Comparison of ENCODE assay signal across 1 cellular context in the genomic region with DNA sequence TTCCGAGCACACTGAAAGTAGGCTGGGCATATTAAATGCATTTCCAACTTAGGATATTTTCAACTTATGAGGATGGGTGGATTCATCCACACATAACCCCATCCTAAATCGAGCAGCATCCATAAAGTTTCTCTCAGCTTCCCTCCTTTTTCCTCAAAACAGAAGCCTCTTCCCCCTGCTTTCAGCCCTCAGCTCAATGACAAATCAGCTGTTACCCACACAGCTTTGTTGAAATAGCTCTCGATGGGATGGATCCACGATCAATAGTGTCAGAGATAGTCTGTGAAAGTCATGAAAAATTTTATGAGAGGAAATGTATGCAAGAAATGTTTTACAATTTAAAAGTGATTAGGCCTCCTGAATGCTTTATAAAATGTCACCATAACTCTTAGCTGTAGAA.
TF ChIP-seq lines count a peak whose summit lies in the region.

No MANE protein-coding gene starts in this region.

TF ChIP-seq in WTC11, 78 proteins besides CTCF, POLR2A, EP300 and RAD21 (continued from another document):
- TF ChIP-seq ZNF532 (CRISPR knock-in tag; IDR thresholded peaks at IDR 0.05; ENCODE audit: borderline replicate concordance), result no peak
- no peak for TF ChIP-seq E2F4 (CRISPR knock-in tag; IDR thresholded peaks at IDR 0.05; ENCODE audit: borderline replicate concordance, low read depth)
- no peak for TF ChIP-seq ZNF317 (CRISPR knock-in tag; IDR thresholded peaks at IDR 0.05; ENCODE audit: borderline replicate concordance, low read depth)
- no peak for TF ChIP-seq ZBTB21 (CRISPR knock-in tag; IDR thresholded peaks at IDR 0.05; ENCODE audit: borderline replicate concordance)
- TF ChIP-seq, protein P1, sequence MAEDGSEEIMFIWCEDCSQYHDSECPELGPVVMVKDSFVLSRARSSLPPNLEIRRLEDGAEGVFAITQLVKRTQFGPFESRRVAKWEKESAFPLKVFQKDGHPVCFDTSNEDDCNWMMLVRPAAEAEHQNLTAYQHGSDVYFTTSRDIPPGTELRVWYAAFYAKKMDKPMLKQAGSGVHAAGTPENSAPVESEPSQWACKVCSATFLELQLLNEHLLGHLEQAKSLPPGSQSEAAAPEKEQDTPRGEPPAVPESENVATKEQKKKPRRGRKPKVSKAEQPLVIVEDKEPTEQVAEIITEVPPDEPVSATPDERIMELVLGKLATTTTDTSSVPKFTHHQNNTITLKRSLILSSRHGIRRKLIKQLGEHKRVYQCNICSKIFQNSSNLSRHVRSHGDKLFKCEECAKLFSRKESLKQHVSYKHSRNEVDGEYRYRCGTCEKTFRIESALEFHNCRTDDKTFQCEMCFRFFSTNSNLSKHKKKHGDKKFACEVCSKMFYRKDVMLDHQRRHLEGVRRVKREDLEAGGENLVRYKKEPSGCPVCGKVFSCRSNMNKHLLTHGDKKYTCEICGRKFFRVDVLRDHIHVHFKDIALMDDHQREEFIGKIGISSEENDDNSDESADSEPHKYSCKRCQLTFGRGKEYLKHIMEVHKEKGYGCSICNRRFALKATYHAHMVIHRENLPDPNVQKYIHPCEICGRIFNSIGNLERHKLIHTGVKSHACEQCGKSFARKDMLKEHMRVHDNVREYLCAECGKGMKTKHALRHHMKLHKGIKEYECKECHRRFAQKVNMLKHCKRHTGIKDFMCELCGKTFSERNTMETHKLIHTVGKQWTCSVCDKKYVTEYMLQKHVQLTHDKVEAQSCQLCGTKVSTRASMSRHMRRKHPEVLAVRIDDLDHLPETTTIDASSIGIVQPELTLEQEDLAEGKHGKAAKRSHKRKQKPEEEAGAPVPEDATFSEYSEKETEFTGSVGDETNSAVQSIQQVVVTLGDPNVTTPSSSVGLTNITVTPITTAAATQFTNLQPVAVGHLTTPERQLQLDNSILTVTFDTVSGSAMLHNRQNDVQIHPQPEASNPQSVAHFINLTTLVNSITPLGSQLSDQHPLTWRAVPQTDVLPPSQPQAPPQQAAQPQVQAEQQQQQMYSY (CRISPR knock-in tag; IDR thresholded peaks at IDR 0.05), result no peak
